1 cellular context compared by ENCODE assay signal in genomic region chr18:68800075-68800474, GRCh38.
TF ChIP-seq lines count a peak whose summit lies in the region.

No MANE protein-coding gene starts in this region.

TF ChIP-seq in WTC11, 78 proteins besides CTCF, POLR2A, EP300 and RAD21:
- TF ChIP-seq, protein P1, sequence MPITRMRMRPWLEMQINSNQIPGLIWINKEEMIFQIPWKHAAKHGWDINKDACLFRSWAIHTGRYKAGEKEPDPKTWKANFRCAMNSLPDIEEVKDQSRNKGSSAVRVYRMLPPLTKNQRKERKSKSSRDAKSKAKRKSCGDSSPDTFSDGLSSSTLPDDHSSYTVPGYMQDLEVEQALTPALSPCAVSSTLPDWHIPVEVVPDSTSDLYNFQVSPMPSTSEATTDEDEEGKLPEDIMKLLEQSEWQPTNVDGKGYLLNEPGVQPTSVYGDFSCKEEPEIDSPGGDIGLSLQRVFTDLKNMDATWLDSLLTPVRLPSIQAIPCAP (CRISPR knock-in tag; IDR thresholded peaks at IDR 0.05), result no peak
- TF ChIP-seq HMGXB4 (CRISPR knock-in tag; IDR thresholded peaks at IDR 0.05) (no peak), CBFB (CRISPR knock-in tag; IDR thresholded peaks at IDR 0.05; ENCODE audit: low read depth) (no peak), FOXP4 (CRISPR knock-in tag; IDR thresholded peaks at IDR 0.05) (no peak), RELA (CRISPR knock-in tag; IDR thresholded peaks at IDR 0.05; ENCODE audit: borderline replicate concordance) (no peak), SP1 (CRISPR knock-in tag; conservative IDR thresholded peaks at IDR 0.05) (no peak)
- TF ChIP-seq, protein P2, sequence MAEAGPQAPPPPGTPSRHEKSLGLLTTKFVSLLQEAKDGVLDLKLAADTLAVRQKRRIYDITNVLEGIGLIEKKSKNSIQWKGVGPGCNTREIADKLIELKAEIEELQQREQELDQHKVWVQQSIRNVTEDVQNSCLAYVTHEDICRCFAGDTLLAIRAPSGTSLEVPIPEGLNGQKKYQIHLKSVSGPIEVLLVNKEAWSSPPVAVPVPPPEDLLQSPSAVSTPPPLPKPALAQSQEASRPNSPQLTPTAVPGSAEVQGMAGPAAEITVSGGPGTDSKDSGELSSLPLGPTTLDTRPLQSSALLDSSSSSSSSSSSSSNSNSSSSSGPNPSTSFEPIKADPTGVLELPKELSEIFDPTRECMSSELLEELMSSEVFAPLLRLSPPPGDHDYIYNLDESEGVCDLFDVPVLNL (CRISPR knock-in tag; IDR thresholded peaks at IDR 0.05; ENCODE audit: borderline replicate concordance, low read depth), result no peak
- TF ChIP-seq, protein P3, sequence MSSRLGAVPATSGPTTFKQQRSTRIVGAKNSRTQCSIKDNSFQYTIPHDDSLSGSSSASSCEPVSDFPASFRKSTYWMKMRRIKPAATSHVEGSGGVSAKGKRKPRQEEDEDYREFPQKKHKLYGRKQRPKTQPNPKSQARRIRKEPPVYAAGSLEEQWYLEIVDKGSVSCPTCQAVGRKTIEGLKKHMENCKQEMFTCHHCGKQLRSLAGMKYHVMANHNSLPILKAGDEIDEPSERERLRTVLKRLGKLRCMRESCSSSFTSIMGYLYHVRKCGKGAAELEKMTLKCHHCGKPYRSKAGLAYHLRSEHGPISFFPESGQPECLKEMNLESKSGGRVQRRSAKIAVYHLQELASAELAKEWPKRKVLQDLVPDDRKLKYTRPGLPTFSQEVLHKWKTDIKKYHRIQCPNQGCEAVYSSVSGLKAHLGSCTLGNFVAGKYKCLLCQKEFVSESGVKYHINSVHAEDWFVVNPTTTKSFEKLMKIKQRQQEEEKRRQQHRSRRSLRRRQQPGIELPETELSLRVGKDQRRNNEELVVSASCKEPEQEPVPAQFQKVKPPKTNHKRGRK (CRISPR knock-in tag; IDR thresholded peaks at IDR 0.05; ENCODE audit: borderline replicate concordance), result no peak
- TF ChIP-seq, protein P4, sequence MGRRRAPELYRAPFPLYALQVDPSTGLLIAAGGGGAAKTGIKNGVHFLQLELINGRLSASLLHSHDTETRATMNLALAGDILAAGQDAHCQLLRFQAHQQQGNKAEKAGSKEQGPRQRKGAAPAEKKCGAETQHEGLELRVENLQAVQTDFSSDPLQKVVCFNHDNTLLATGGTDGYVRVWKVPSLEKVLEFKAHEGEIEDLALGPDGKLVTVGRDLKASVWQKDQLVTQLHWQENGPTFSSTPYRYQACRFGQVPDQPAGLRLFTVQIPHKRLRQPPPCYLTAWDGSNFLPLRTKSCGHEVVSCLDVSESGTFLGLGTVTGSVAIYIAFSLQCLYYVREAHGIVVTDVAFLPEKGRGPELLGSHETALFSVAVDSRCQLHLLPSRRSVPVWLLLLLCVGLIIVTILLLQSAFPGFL (CRISPR knock-in tag; IDR thresholded peaks at IDR 0.05; ENCODE audit: borderline replicate concordance), result no peak
TF ChIP-seq in WTC11: peak in this region for 0.
